In genomic region chr9:95112436-95113280, GRCh38 we compare ENCODE assay signal across 25 cellular contexts.
"Had no signal": no experiment of that assay in that cellular context is flagged by ENCODE, and none has a peak within 500 bp of the region (broad histone marks: within the 10 kb centered on the region; RNA-seq: fewer than 3 reads in every experiment).

No MANE protein-coding gene starts in this region.

- ATAC-seq: esophagus mucosa; heart left ventricle; naive thymus-derived CD4-positive, alpha-beta T cell; psoas muscle; stimulated activated memory B cell treated with anti-CD40 and anti-IgM and Interleukin-4, amounts not matched to agents 10 μg/mL and 1 μg/mL and 100 μg/mL, for 72 hours had no signal

- H3K27me3 ChIP-seq: heart left ventricle, right lobe of liver, spleen, stomach, thyroid gland, uterus had no signal

- H3K4me3 Mint-ChIP-seq: naive thymus-derived CD4-positive, alpha-beta T cell; stimulated activated memory B cell treated with anti-CD40 and anti-IgM and Interleukin-4, amounts not matched to agents 10 μg/mL and 1 μg/mL and 100 μg/mL, for 72 hours; type B pancreatic cell had no signal

- H3K36me3 ChIP-seq: thyroid gland, uterus had no signal

- H3K9ac ChIP-seq: parathyroid adenoma had no signal

- H3K27ac ChIP-seq: heart left ventricle, left ventricle myocardium inferior, parathyroid adenoma, psoas muscle, right lobe of liver, spleen, stomach, thyroid gland, uterus had no signal

- H3K9me3 ChIP-seq: heart left ventricle, left ventricle myocardium inferior, psoas muscle, right lobe of liver, spleen, stomach, thyroid gland, uterus had no signal

- FAIRE-seq: endometrium, frontal cortex had no signal

- H3K4me1 Mint-ChIP-seq: naive thymus-derived CD4-positive, alpha-beta T cell; stimulated activated memory B cell treated with anti-CD40 and anti-IgM and Interleukin-4, amounts not matched to agents 10 μg/mL and 1 μg/mL and 100 μg/mL, for 72 hours had no signal

- H3K27ac Mint-ChIP-seq: stimulated activated memory B cell treated with anti-CD40 and anti-IgM and Interleukin-4, amounts not matched to agents 10 μg/mL and 1 μg/mL and 100 μg/mL, for 72 hours; type B pancreatic cell had no signal

- H2AFZ ChIP-seq: parathyroid adenoma had no signal

- DNase-seq: effector memory CD4-positive, alpha-beta T cell; heart left ventricle; hippocampal formation; kidney glomerular epithelial cell; left ventricle myocardium inferior; mesendoderm; naive thymus-derived CD4-positive, alpha-beta T cell; nucleus accumbens; psoas muscle; retina; right lobe of liver; spleen; stimulated activated CD4-positive, alpha-beta T cell treated with anti-CD3 and anti-CD28 coated beads, Interleukin-15, amount 100 ng/mL, for 24 hours; stimulated activated CD4-positive, alpha-beta T cell treated with anti-CD3 and anti-CD28 coated beads, Interleukin-1b, Interleukin-23, amount 100 ng/mL, for 48 hours; stimulated activated CD4-positive, alpha-beta T cell treated with anti-CD3 and anti-CD28 coated beads, Interleukin-4, amount 100 ng/mL, for 24 hours; stomach; thyroid gland; uterus had no signal

- H3K4me1 ChIP-seq: parathyroid adenoma, right lobe of liver, uterus had no signal

- H3K4me3 ChIP-seq: heart left ventricle, left ventricle myocardium inferior, lung, psoas muscle, right lobe of liver, spleen, stomach, thyroid gland, uterus had no signal

- H3K79me2 ChIP-seq: parathyroid adenoma had no signal

- H3K27me3 Mint-ChIP-seq: naive thymus-derived CD4-positive, alpha-beta T cell; stimulated activated memory B cell treated with anti-CD40 and anti-IgM and Interleukin-4, amounts not matched to agents 10 μg/mL and 1 μg/mL and 100 μg/mL, for 72 hours; type B pancreatic cell had no signal

- H3K9me3 Mint-ChIP-seq: naive thymus-derived CD4-positive, alpha-beta T cell; stimulated activated memory B cell treated with anti-CD40 and anti-IgM and Interleukin-4, amounts not matched to agents 10 μg/mL and 1 μg/mL and 100 μg/mL, for 72 hours; type B pancreatic cell had no signal
